Comparison of ENCODE assay signal across 8 cellular contexts in genomic region chr6:158026054-158026900, GRCh38. TPM values are rescaled to one million over a fixed set of nuclear protein-coding genes. Genes with fewer than 3 reads are reported as not detected.
DNase-seq lines count a peak whose midpoint lies in the region; ATAC-seq and TF ChIP-seq lines count a peak whose summit lies in the region.

No MANE protein-coding gene starts in this region.

- peak overlapping the region; percentile 16 for H3K4me3 ChIP-seq in AG04449 (ENCODE audit: low read depth, low read length)

- peak; percentile 59 for TF ChIP-seq CTCF in AG04449 (IDR thresholded peaks at IDR 0.05; ENCODE audit: insufficient read depth, low read length, missing control alignments)
- peak; percentile 92 for TF ChIP-seq CTCF in activated CD8-positive, alpha-beta T cell treated with anti-CD3 and anti-CD28 coated beads for 36 hours (IDR thresholded peaks at IDR 0.05)

- intact Hi-C loops in activated CD8-positive, alpha-beta T cell treated with anti-CD3 and anti-CD28 coated beads for 36 hours (cut with micrococcal nuclease), result loop anchor here (5.0 kb wide), 1 partner anchor 44 kb away; the partner anchor contains the start of gene SYNJ2

- H3K9me3 Mint-ChIP-seq in activated CD8-positive, alpha-beta T cell treated with anti-CD3 and anti-CD28 coated beads for 36 hours, result no peaks in the 10 kb centered on the region

- CTCF ChIA-PET in AG04449 (lab: Yijun Ruan, JAX), result interaction anchor here (0.5 to 3.1 kb wide), 21 partner anchors 9 to 527 kb away, joined by 3 to 44 read pairs (median 6); no protein-coding TSS in a partner anchor
- CTCF ChIA-PET in activated CD8-positive, alpha-beta T cell treated with anti-CD3 and anti-CD28 coated beads for 36 hours (lab: Charles Lee), result interaction anchor here (0.6 to 3.5 kb wide), 49 partner anchors 9 to 404 kb away, joined by 3 to 60 read pairs (median 4); partner anchors contain the start of gene SYNJ2

- peaks cover 18% of the 10 kb centered on the region for H3K36me3 Mint-ChIP-seq in activated CD8-positive, alpha-beta T cell treated with anti-CD3 and anti-CD28 coated beads for 36 hours (ENCODE audit: low read depth)

- H3K4me3 Mint-ChIP-seq in activated CD8-positive, alpha-beta T cell treated with anti-CD3 and anti-CD28 coated beads for 36 hours, result peak overlapping the region; percentile 74

- peaks cover 34% of the 10 kb centered on the region for H3K4me1 Mint-ChIP-seq in activated CD8-positive, alpha-beta T cell treated with anti-CD3 and anti-CD28 coated beads for 36 hours (ENCODE audit: low read depth)

- DNase-seq in AG04449 (ENCODE audit: low read depth, low spot score) (peak; percentile 84), NCI-H69 (lab: John Stamatoyannopoulos, UW) (peak; percentile 97), mucosa of gallbladder (ENCODE audit: low spot score) (peak; percentile 88)
- DNase-seq in activated CD8-positive, alpha-beta T cell treated with anti-CD3 and anti-CD28 coated beads for 36 hours, result peak; percentile 93
- peak; percentile 68 for DNase-seq in effector CD4-positive, alpha-beta T cell
- peak; percentile 81 to 83 for DNase-seq in stimulated activated CD8-positive, alpha-beta memory T cell treated with anti-CD3 and anti-CD28 coated beads, Interleukin-7, amount 100 ng/mL, for 4 hours (ENCODE audit: low read depth in 2 of 2)

- ATAC-seq in GM18909 (IDR thresholded peaks at IDR 0.05; ENCODE audit: poor library complexity, unreplicated experiment), result peak; percentile 83
- peak; percentile 72 for ATAC-seq in HG03139 (IDR thresholded peaks at IDR 0.05; ENCODE audit: unreplicated experiment)
- ATAC-seq in activated CD8-positive, alpha-beta T cell treated with anti-CD3 and anti-CD28 coated beads for 36 hours, result peak; percentile 80

- no peaks in the 10 kb centered on the region for H3K27me3 Mint-ChIP-seq in activated CD8-positive, alpha-beta T cell treated with anti-CD3 and anti-CD28 coated beads for 36 hours

- POLR2A ChIA-PET in AG04449 (lab: Yijun Ruan, JAX), result interaction anchor here (0.7 to 3.4 kb wide), 4 partner anchors 10 to 34 kb away, joined by 3 to 19 read pairs (median 9); no protein-coding TSS in a partner anchor
- POLR2A ChIA-PET in activated CD8-positive, alpha-beta T cell treated with anti-CD3 and anti-CD28 coated beads for 36 hours (lab: Charles Lee), result interaction anchor here (0.7 to 3.5 kb wide), 15 partner anchors 13 to 1009 kb away, joined by 3 to 22 read pairs (median 4); partner anchors contain the start of gene SYNJ2

- H3K27ac Mint-ChIP-seq in activated CD8-positive, alpha-beta T cell treated with anti-CD3 and anti-CD28 coated beads for 36 hours, result peak overlapping the region; percentile 100

RNA-seq across cellular contexts. Expression of gene SYNJ2, which starts 44.6 kb away (rescaled TPM):
- total RNA-seq in activated CD8-positive, alpha-beta T cell treated with anti-CD3 and anti-CD28 coated beads for 36 hours, result 10 to 100 TPM; 27.7 to 28.5 TPM
- 26.8 TPM for total RNA-seq in mucosa of gallbladder

Comparison
In these comparisons a context has a peak if more than half of its experiments do, and no peak if none do; other contexts are left out.
1. Peak in every context shown above with its lines: DNase-seq, ATAC-seq and H3K4me3 ChIP-seq.